Comparison of ENCODE assay signal across 15 cellular contexts in the genomic region with DNA sequence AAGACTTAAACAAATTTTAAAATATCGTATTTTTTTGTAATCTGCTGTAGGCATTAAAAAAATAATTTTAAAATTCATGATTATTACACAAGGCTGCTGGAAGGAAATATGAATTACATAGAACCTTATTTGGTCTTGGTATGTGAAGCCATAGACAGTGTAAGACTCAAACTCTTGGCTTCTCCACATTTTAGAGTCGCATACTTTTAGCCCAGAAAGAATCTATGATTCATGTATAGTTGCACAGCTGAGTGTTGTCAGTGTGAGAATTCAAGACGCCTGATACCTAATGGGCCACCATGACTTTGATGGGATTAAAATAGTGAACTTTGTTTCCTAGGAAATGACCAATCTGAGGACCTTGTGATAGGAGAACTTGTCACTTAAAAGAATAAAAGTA. TPM values are rescaled to one million over a fixed set of nuclear protein-coding genes. Genes with fewer than 3 reads are reported as not detected.
DNase-seq lines count a peak whose midpoint lies in the region; ATAC-seq, FAIRE-seq and TF ChIP-seq lines count a peak whose summit lies in the region.
"Had no signal": no experiment of that assay in that cellular context is flagged by ENCODE, and none has a peak within 500 bp of the region (broad histone marks: within the 10 kb centered on the region; RNA-seq: fewer than 3 reads in every experiment).

No MANE protein-coding gene starts in this region.

- no peak for TF ChIP-seq CTCF in K562 (IDR thresholded peaks at IDR 0.05 in 2 of 3, conservative IDR thresholded peaks at IDR 0.05 in 1 of 3; ENCODE audit: insufficient read depth in 2 of 3, low read depth in 1 of 3, low read length in 3 of 3)
- no peak for TF ChIP-seq CTCF in right atrium auricular region (IDR thresholded peaks at IDR 0.05)
- no peak for TF ChIP-seq CTCF in RWPE1 (conservative IDR thresholded peaks at IDR 0.05; ENCODE audit: low read depth)

- TF ChIP-seq POLR2A in K562 (conservative IDR thresholded peaks at IDR 0.05), result no peak

- POLR2A ChIA-PET in K562 (lab: Yijun Ruan, JAX), result no interaction called here
- POLR2A ChIA-PET in RWPE1 (lab: Yijun Ruan, JAX; ENCODE audit: low non-redundant PET), result no interaction called here

- H3K9me3 ChIP-seq in HUES48 (ENCODE audit: control insufficient read depth, insufficient read depth, low read length) (no peaks in the 10 kb centered on the region), K562 (replicated peaks; ENCODE audit: control insufficient read depth, insufficient read depth, low read depth, low read length) (no peaks in the 10 kb centered on the region), right atrium auricular region (no peaks in the 10 kb centered on the region)
- H3K9me3 ChIP-seq: Caco-2 had no signal

- H3K27ac ChIP-seq in HUES48 (ENCODE audit: low read depth, low read length) (no peak overlapping the region), K562 (ENCODE audit: extremely low read depth, low read depth, low read length) (no peak overlapping the region), right atrium auricular region (no peak overlapping the region), RWPE1 (no peak overlapping the region)

- H3K4me3 ChIP-seq in HUES48 (ENCODE audit: low read depth, low read length) (peak overlapping the region; percentile 91; the same call in 1 of the 2 replicates), K562 (no peak overlapping the region), right atrium auricular region (no peak overlapping the region)

- intact Hi-C loops in K562 (cut with micrococcal nuclease), result no loop called here

- H3K79me2 ChIP-seq in K562 (ENCODE audit: control insufficient read depth, insufficient read depth, low read length), result peaks cover 6% of the 10 kb centered on the region; the same call in 1 of the 3 replicates

- in situ Hi-C loops in K562 (cut with MboI), result no loop called here

- WGBS in K562 (ENCODE audit: insufficient coverage, low coverage, missing lambda C conversion rate), result 17% methylated on average over 3 of the region's 3 CpGs

- TF ChIP-seq EP300 in K562 (IDR thresholded peaks at IDR 0.05; ENCODE audit: low read length), result no peak

- BruUV-seq in K562 (replicated peaks; lab: Mats Ljungman, UMichigan), result no TSS peak

- peak; percentile 52 for FAIRE-seq in K562 (lab: Jason Lieb, UNC)
- FAIRE-seq: RCC 7860 had no signal

- H3K27me3 ChIP-seq in HUES48 (ENCODE audit: control insufficient read depth, insufficient read depth, low read length) (no peaks in the 10 kb centered on the region), K562 (ENCODE audit: control insufficient read depth in 2 of 2, insufficient read depth in 2 of 2, low read length in 2 of 2) (no peaks in the 10 kb centered on the region), right atrium auricular region (no peaks in the 10 kb centered on the region)

- H3K36me3 ChIP-seq in HUES48 (ENCODE audit: control insufficient read depth, insufficient read depth, low read length) (no peaks in the 10 kb centered on the region), K562 (ENCODE audit: control insufficient read depth, insufficient read depth, low read length) (no peaks in the 10 kb centered on the region), right atrium auricular region (no peaks in the 10 kb centered on the region)

- H3K9ac ChIP-seq in HUES48 (ENCODE audit: low read depth, low read length) (no peak overlapping the region), K562 (ENCODE audit: insufficient read depth in 1 of 2, low read depth in 2 of 2, low read length in 2 of 2) (peak overlapping the region in 1 of 2 experiments; percentile 77; a peak in 1 of 4 replicates)

- no peak overlapping the region for H2AFZ ChIP-seq in K562 (ENCODE audit: low read depth, low read length)

- no peak for ATAC-seq in K562

- CTCF ChIA-PET in K562 (lab: Yijun Ruan, JAX; ENCODE audit: low intra/inter-chr PET ratio), result no interaction called here
- CTCF ChIA-PET in RWPE1 (lab: Yijun Ruan, JAX), result interaction anchor here (0.6 kb wide), 2 partner anchors 36 to 91 kb away, joined by 3 read pairs; no protein-coding TSS in a partner anchor

- H4K20me1 ChIP-seq in K562 (replicated peaks; ENCODE audit: control insufficient read depth, insufficient read depth, low read length), result no peaks in the 10 kb centered on the region

- no peak overlapping the region for H3K4me2 ChIP-seq in K562 (ENCODE audit: insufficient read depth, low read length)

- DNase-seq in K562 (ENCODE audit: extremely low read depth in 1 of 4, low spot score in 3 of 4) (no peak), iris pigment epithelial cell (ENCODE audit: low read depth) (peak; percentile 95), NCI-H2227 treated with DMSO at 0.1 percent for 48 hours (lab: John Stamatoyannopoulos, UW) (no peak), NCI-H2227 (lab: John Stamatoyannopoulos, UW; ENCODE audit: unreplicated experiment) (no peak), right atrium auricular region (ENCODE audit: low spot score) (no peak), RWPE1 (ENCODE audit: low spot score) (no peak)
- DNase-seq: activated CD4-positive, alpha-beta T cell treated with anti-CD3 and anti-CD28 coated beads for 4 hours; Caco-2; effector CD8-positive, alpha-beta T cell; NCI-H146; NCI-H510A treated with DMSO at 0.1 percent for 48 hours; substantia nigra; T-helper 2 cell had no signal

- no peaks in the 10 kb centered on the region for H3K9me1 ChIP-seq in K562 (ENCODE audit: control insufficient read depth, insufficient read depth, low read length)

- peaks cover 7% of the 10 kb centered on the region; the same call in 1 of the 2 replicates for H3K4me1 ChIP-seq in HUES48 (ENCODE audit: control insufficient read depth, insufficient read depth, low read length)
- H3K4me1 ChIP-seq in K562 (replicated peaks in 1 of 2; ENCODE audit: control insufficient read depth in 2 of 2, insufficient read depth in 2 of 2, low read length in 2 of 2), result peaks cover 0 to 3% of the 10 kb centered on the region in 2 experiments; a peak in 2 of 5 replicates
- peaks cover 0 to 14% of the 10 kb centered on the region in 2 donors for H3K4me1 ChIP-seq in right atrium auricular region
- H3K4me1 ChIP-seq: Caco-2 had no signal

- no peak for TF ChIP-seq RAD21 in K562 (CRISPR knock-in tag; conservative IDR thresholded peaks at IDR 0.05 in 1 of 2, IDR thresholded peaks at IDR 0.05 in 1 of 2)

TF ChIP-seq in K562, 482 proteins besides CTCF, POLR2A, EP300 and RAD21 (continues in another document):
- TF ChIP-seq ARNT (IDR thresholded peaks at IDR 0.05), result no peak
- no peak for TF ChIP-seq MTA1 (IDR thresholded peaks at IDR 0.05; ENCODE audit: borderline replicate concordance)
- no peak for TF ChIP-seq ZNF518B (CRISPR knock-in tag; IDR thresholded peaks at IDR 0.05)
- TF ChIP-seq ZNF253 (CRISPR knock-in tag; conservative IDR thresholded peaks at IDR 0.05), result no peak
- TF ChIP-seq ETV1 (tag; conservative IDR thresholded peaks at IDR 0.05; ENCODE audit: low read depth), result no peak

RNA-seq across cellular contexts. Expression of gene INTU, which starts 1.4 kb away (rescaled TPM):
- 6.0 and 18.8 TPM in 2 replicates for total RNA-seq in K562 (2011; cell fraction: chromatin; rRNA removed; ENCODE audit: low replicate concordance)
- 2.2 and 3.6 TPM in 2 replicates for total RNA-seq in K562 (2011; cell fraction: nucleolus; rRNA removed)
- total RNA-seq in K562 (2011; cell fraction: nucleoplasm; rRNA removed), result 7.0 and 12.6 TPM in 2 replicates
- total RNA-seq in K562 (2014; rRNA removed), result 1.8 and 2.2 TPM in 2 replicates
- 5.9 and 7.1 TPM in 2 replicates for total RNA-seq in K562 (2014; rRNA removed; fragmentation: Illumina TruSeq; extraction: Trizol)
- 3.1 and 3.8 TPM in 2 replicates for total RNA-seq in K562 (2015; rRNA removed; fragmentation: Illumina TruSeq; extraction: Trizol)
- 3.9 and 4.2 TPM in 2 replicates for total RNA-seq in K562 (2021)
- polyA plus RNA-seq in K562 (2011; rRNA removed), result 3.2 and 8.9 TPM in 2 replicates
- 1.1 and 1.7 TPM in 2 replicates for polyA plus RNA-seq in K562 (2011; cell fraction: cytosol; rRNA removed)
- 10.0 and 15.0 TPM in 2 replicates for polyA plus RNA-seq in K562 (2011; cell fraction: nucleus; rRNA removed)
- polyA plus RNA-seq in K562 (2012), result 1.8 and 3.0 TPM in 2 replicates
- 2.6 and 3.0 TPM in 2 replicates for polyA plus RNA-seq in K562 (2014; fragmentation: Illumina TruSeq; extraction: Trizol)
- polyA plus RNA-seq in K562 (2014; fragmentation: Nextera tagmentation; extraction: Ambion mirVana), result 1 to 10 TPM; 1.5 to 4.1 TPM
- polyA plus RNA-seq in K562 (2014; rRNA removed), result 2.7 and 4.0 TPM in 2 replicates
- polyA minus RNA-seq in K562 (2011; rRNA and poly(A)+ RNA removed), result 7.3 and 14.2 TPM in 2 replicates
- 1.2 and 3.4 TPM in 2 replicates for polyA minus RNA-seq in K562 (2011; cell fraction: cytosol; rRNA and poly(A)+ RNA removed)
- 6.3 and 9.0 TPM in 2 replicates for polyA minus RNA-seq in K562 (2011; cell fraction: nucleus; rRNA and poly(A)+ RNA removed)
- 1 to 10 TPM; 1.8 to 4.7 TPM for total RNA-seq in right atrium auricular region
